ENCODE assay signal across 8 cellular contexts in the genomic region with DNA sequence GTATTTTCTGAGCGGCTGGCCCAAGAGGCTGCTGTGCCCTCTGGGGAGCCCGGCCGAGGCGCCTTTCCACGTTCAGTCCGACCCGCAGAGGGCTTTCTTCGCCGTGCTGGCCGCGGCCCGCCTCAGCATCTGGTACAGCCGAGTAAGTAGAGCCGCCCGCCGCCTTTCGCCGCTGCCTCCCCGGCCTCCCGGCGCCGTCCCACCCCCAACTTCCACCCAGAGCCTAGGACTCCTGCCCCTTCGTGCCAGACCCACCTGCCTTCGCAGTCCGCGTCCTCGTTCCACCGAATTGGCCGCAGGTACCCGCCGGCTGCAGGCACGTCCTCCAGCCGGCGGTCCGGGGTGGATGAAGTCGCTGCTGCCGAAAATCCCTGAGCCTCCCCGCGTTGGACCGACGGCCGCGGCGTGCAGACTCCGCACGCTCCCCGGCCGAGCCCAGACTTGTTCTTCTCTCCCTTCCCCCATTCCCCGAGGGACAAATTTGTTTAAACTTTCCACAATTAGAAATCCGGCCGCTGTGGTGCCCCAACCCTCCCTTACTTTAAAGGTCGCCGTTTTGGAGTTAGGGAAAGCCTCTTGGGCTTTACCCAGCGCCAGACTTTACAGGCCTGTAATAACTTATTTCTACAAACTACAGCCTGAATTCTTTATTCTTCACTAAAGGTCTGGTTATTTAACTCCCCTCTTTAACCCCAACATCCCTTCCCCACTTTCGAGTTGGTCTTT. TPM values are rescaled to one million over a fixed set of nuclear protein-coding genes. Genes with fewer than 3 reads are reported as not detected.
DNase-seq lines count a peak whose midpoint lies in the region; ATAC-seq and TF ChIP-seq lines count a peak whose summit lies in the region.

No MANE protein-coding gene starts in this region.

- DNase-seq in NCI-H345 (lab: John Stamatoyannopoulos, UW) (peak; percentile 39), NCI-H345 treated with DMSO at 0.1 percent for 48 hours (lab: John Stamatoyannopoulos, UW; ENCODE audit: unreplicated experiment) (no peak), NT2/D1 (ENCODE audit: low read depth, low spot score) (no peak), activated gamma-delta T cell (lab: John Stamatoyannopoulos, UW) (peak; percentile 51), fibroblast of villous mesenchyme (ENCODE audit: low read depth) (peak; percentile 36), neural progenitor cell (ENCODE audit: low spot score) (peak; percentile 66)

- peak overlapping the region; percentile 99 for H3K4me3 Mint-ChIP-seq in neural progenitor cell

- peak overlapping the region; percentile 89 for H3K4me2 ChIP-seq in neural progenitor cell

- under 1% methylated on average over 55 of the region's 55 CpGs for WGBS in urinary bladder

- peak overlapping the region; percentile 94 for H3K9ac ChIP-seq in NT2/D1 (ENCODE audit: insufficient read length, low read depth)
- H3K9ac ChIP-seq in neural progenitor cell: peak overlapping the region; percentile 71

- H3F3A ChIP-seq in neural progenitor cell (ENCODE audit: low read depth): peaks cover 21% of the 10 kb centered on the region

- H3K9me3 Mint-ChIP-seq in neural progenitor cell: peaks cover 11% of the 10 kb centered on the region

- peaks cover 15% of the 10 kb centered on the region for H3K4me1 Mint-ChIP-seq in neural progenitor cell

- H3K36me3 Mint-ChIP-seq in neural progenitor cell: peaks cover 6% of the 10 kb centered on the region

- peak overlapping the region; percentile 98 for H3K27ac Mint-ChIP-seq in neural progenitor cell

- H3K4me3 ChIP-seq in NT2/D1 (ENCODE audit: insufficient read length, low read depth) (peak overlapping the region; percentile 82), fibroblast of villous mesenchyme (ENCODE audit: low read depth, low read length) (peak overlapping the region; percentile 89), neural progenitor cell (peak overlapping the region; percentile 87), urinary bladder (ENCODE audit: low read depth, low read length) (peak overlapping the region; percentile 87)

- peak overlapping the region; percentile 90 for H2AFZ ChIP-seq in neural progenitor cell (replicated peaks)

- H3K4me1 ChIP-seq in NT2/D1 (ENCODE audit: insufficient read depth, insufficient read length): no peaks in the 10 kb centered on the region
- H3K4me1 ChIP-seq in neural progenitor cell: peaks cover 9% of the 10 kb centered on the region
- peaks cover 1% of the 10 kb centered on the region for H3K4me1 ChIP-seq in urinary bladder (ENCODE audit: insufficient read depth)

- no peak for TF ChIP-seq CTCF in fibroblast of villous mesenchyme (IDR thresholded peaks at IDR 0.05; ENCODE audit: insufficient read depth, low read depth, low read length)
- no peak for TF ChIP-seq CTCF in neural progenitor cell (IDR thresholded peaks at IDR 0.05)

- H3K27me3 Mint-ChIP-seq in neural progenitor cell (ENCODE audit: insufficient read depth, low read depth): peaks cover 3% of the 10 kb centered on the region

- peak; percentile 5 for ATAC-seq in HG02938 (IDR thresholded peaks at IDR 0.05; ENCODE audit: unreplicated experiment)

- H3K27ac ChIP-seq in neural progenitor cell (peak overlapping the region; percentile 91), urinary bladder (ENCODE audit: low read depth) (peak overlapping the region; percentile 96)

- peaks cover 62% of the 10 kb centered on the region for H3K79me2 ChIP-seq in neural progenitor cell (ENCODE audit: low read depth)

- peaks cover 26% of the 10 kb centered on the region for H4K20me1 ChIP-seq in neural progenitor cell (ENCODE audit: low read depth)

- H3K9me3 ChIP-seq in NT2/D1 (ENCODE audit: insufficient read depth, low read length) (no peaks in the 10 kb centered on the region), neural progenitor cell (ENCODE audit: low read depth) (no peaks in the 10 kb centered on the region)

- H3K27me3 ChIP-seq in NT2/D1 (ENCODE audit: insufficient read depth, insufficient read length): no peaks in the 10 kb centered on the region
- no peaks in the 10 kb centered on the region for H3K27me3 ChIP-seq in neural progenitor cell

- H3K36me3 ChIP-seq in NT2/D1 (ENCODE audit: insufficient read depth, insufficient read length, low read length) (peaks cover 4% of the 10 kb centered on the region), neural progenitor cell (no peaks in the 10 kb centered on the region), urinary bladder (ENCODE audit: insufficient read depth) (no peaks in the 10 kb centered on the region)

RNA-seq across cellular contexts. Expression of gene RIC1, which starts 0.6 kb away (rescaled TPM):
- 57.3 and 71.2 TPM in 2 replicates for total RNA-seq in fibroblast of villous mesenchyme
- total RNA-seq in neural progenitor cell (ENCODE audit: low replicate concordance): 27.4 and 31.9 TPM in 2 replicates
- total RNA-seq in urinary bladder: 55.5 TPM
- polyA plus RNA-seq in urinary bladder: 12.9 TPM

Comparison
In these comparisons a context has a peak if more than half of its experiments do, and no peak if none do; other contexts are left out.
1. DNase-seq: peak in NCI-H345 (single experiment), activated gamma-delta T cell (single experiment), fibroblast of villous mesenchyme (single experiment) and neural progenitor cell (single experiment); none in NCI-H345 treated with DMSO at 0.1 percent for 48 hours (single experiment) and NT2/D1 (single experiment).
2. Peak in every context shown above with its lines, with median percentiles within 50 percentile points of each other: H3K4me3 ChIP-seq.